ENCODE assay signal across 10 cellular contexts in genomic region chr2:27752551-27753237, GRCh38. TPM values are rescaled to one million over a fixed set of nuclear protein-coding genes. Genes with fewer than 3 reads are reported as not detected.
DNase-seq lines count a peak whose midpoint lies in the region; ATAC-seq and TF ChIP-seq lines count a peak whose summit lies in the region.
"Had no signal": no experiment of that assay in that cellular context is flagged by ENCODE, and none has a peak within 500 bp of the region (broad histone marks: within the 10 kb centered on the region; RNA-seq: fewer than 3 reads in every experiment).

No MANE protein-coding gene starts in this region.

- DNase-seq in NCI-H1436 treated with DMSO at 0.1 percent for 48 hours (lab: John Stamatoyannopoulos, UW) (peak; percentile 12), SHP77 (lab: John Stamatoyannopoulos, UW) (peak; percentile 74 to 85), iPS-NIHi7 (ENCODE audit: extremely low spot score) (peak; percentile 61), stomach (peak; percentile 76), foreskin melanocyte (no peak)
- DNase-seq in stimulated activated CD8-positive, alpha-beta memory T cell treated with anti-CD3 and anti-CD28 coated beads, Interleukin-4, amount 100 ng/mL, for 48 hours, result no peak
- DNase-seq in activated CD4-positive, alpha-beta T cell treated with anti-CD3 and anti-CD28 coated beads for 36 hours, result no peak
- DNase-seq: effector CD8-positive, alpha-beta T cell; NCI-H226 had no signal

- peaks cover 0 to 11% (median 5%) of the 10 kb centered on the region in 4 donors for H3K9me3 ChIP-seq in stomach

- no peak overlapping the region for H3K4me3 Mint-ChIP-seq in activated CD4-positive, alpha-beta T cell treated with anti-CD3 and anti-CD28 coated beads for 36 hours

- no peaks in the 10 kb centered on the region for H3K36me3 ChIP-seq in stomach
- H3K36me3 ChIP-seq: neutrophil had no signal

- intact Hi-C loops in stomach (cut with DNase I; ENCODE audit: low total_unique reads), result no loop called here
- intact Hi-C loops in activated CD4-positive, alpha-beta T cell treated with anti-CD3 and anti-CD28 coated beads for 36 hours (cut with DNase I, micrococcal nuclease), result loop anchor here in 1 of 2 experiments (10.0 kb wide), 1 partner anchor 792 kb away; no protein-coding TSS in a partner anchor

- H3K27me3 Mint-ChIP-seq in activated CD4-positive, alpha-beta T cell treated with anti-CD3 and anti-CD28 coated beads for 36 hours, result peaks cover 9% of the 10 kb centered on the region

- CTCF ChIA-PET in activated CD4-positive, alpha-beta T cell treated with anti-CD3 and anti-CD28 coated beads for 36 hours (lab: Charles Lee), result interaction anchor here (0.6 to 2.7 kb wide), 6 partner anchors 29 to 700 kb away, joined by 3 to 20 read pairs (median 3); no protein-coding TSS in a partner anchor

- peaks cover 0 to 18% (median 5%) of the 10 kb centered on the region in 4 donors for H3K4me1 ChIP-seq in stomach

- TF ChIP-seq CTCF in stomach (IDR thresholded peaks at IDR 0.05), result no peak

- no peak for ATAC-seq in activated CD4-positive, alpha-beta T cell treated with anti-CD3 and anti-CD28 coated beads for 36 hours

- H3K4me3 ChIP-seq in stomach, result peak overlapping the region in 3 of 4 donors; percentile 16 to 31 (median 23)

- H3K27ac Mint-ChIP-seq in activated CD4-positive, alpha-beta T cell treated with anti-CD3 and anti-CD28 coated beads for 36 hours, result no peak overlapping the region

- H3K27ac ChIP-seq in stomach, result peak overlapping the region; percentile 77 to 93 (median 89)
- H3K27ac ChIP-seq: neutrophil had no signal

- H3K4me1 Mint-ChIP-seq in activated CD4-positive, alpha-beta T cell treated with anti-CD3 and anti-CD28 coated beads for 36 hours, result peaks cover 3% of the 10 kb centered on the region

- no peak for TF ChIP-seq POLR2A in stomach (IDR thresholded peaks at IDR 0.05)

- POLR2A ChIA-PET in activated CD4-positive, alpha-beta T cell treated with anti-CD3 and anti-CD28 coated beads for 36 hours (lab: Charles Lee), result interaction anchor here (0.6 kb wide), 1 partner anchor 655 kb away, joined by 3 read pairs; no protein-coding TSS in a partner anchor

- H3K36me3 Mint-ChIP-seq in activated CD4-positive, alpha-beta T cell treated with anti-CD3 and anti-CD28 coated beads for 36 hours (ENCODE audit: low read depth), result peaks cover 2% of the 10 kb centered on the region

- WGBS in stomach, 5 donors, result 33 to 60% (median 42%) methylated on average over 16 of the region's 16 CpGs

- H3K9me3 Mint-ChIP-seq in activated CD4-positive, alpha-beta T cell treated with anti-CD3 and anti-CD28 coated beads for 36 hours (ENCODE audit: low read depth), result peaks cover 11% of the 10 kb centered on the region

- no peak for TF ChIP-seq EP300 in stomach (IDR thresholded peaks at IDR 0.05)

- no peaks in the 10 kb centered on the region for H3K27me3 ChIP-seq in stomach
- H3K27me3 ChIP-seq: neutrophil had no signal

RNA-seq across cellular contexts. Expression of gene MRPL33, which starts 18.8 kb away (rescaled TPM):
- 100 to 1,000 TPM in 2 of 5 donors, 10 to 100 TPM in 2, 1 to 10 TPM in 1; 8.2 to 226 (median 25.5) TPM for total RNA-seq in stomach
- polyA plus RNA-seq in stomach, result 100 to 1,000 TPM; 149 to 268 (median 193) TPM
- 10 to 100 TPM; 44.7 to 68.0 TPM for total RNA-seq in activated CD4-positive, alpha-beta T cell treated with anti-CD3 and anti-CD28 coated beads for 36 hours

Comparison
In these comparisons a context has a peak if more than half of its experiments do, and no peak if none do; other contexts are left out.
1. DNase-seq: peak in NCI-H1436 treated with DMSO at 0.1 percent for 48 hours (single experiment), SHP77 (2 of 2), iPS-NIHi7 (single experiment) and stomach (single experiment); none in foreskin melanocyte (single experiment), stimulated activated CD8-positive, alpha-beta memory T cell treated with anti-CD3 and anti-CD28 coated beads, Interleukin-4, amount 100 ng/mL, for 48 hours (single experiment) and activated CD4-positive, alpha-beta T cell treated with anti-CD3 and anti-CD28 coated beads for 36 hours (single experiment).